In genomic region chr3:38707730-38708129, GRCh38 we compare ENCODE assay signal across 14 cellular contexts. TPM values are rescaled to one million over a fixed set of nuclear protein-coding genes. Genes with fewer than 3 reads are reported as not detected.
DNase-seq lines count a peak whose midpoint lies in the region; ATAC-seq and TF ChIP-seq lines count a peak whose summit lies in the region.
"Had no signal": no experiment of that assay in that cellular context is flagged by ENCODE, and none has a peak within 500 bp of the region (broad histone marks: within the 10 kb centered on the region; RNA-seq: fewer than 3 reads in every experiment).

No MANE protein-coding gene starts in this region.

- 0 out of 2 replicates have a peak, but pooled peaks have one; percentile 35 for TF ChIP-seq CTCF in A673 (conservative IDR thresholded peaks at IDR 0.05; ENCODE audit: low read depth, low read length)
- peak; percentile 62 for TF ChIP-seq CTCF in GM06990 (IDR thresholded peaks at IDR 0.05; ENCODE audit: insufficient read depth, low read length, poor library complexity, severe bottlenecking)
- peak; percentile 50 for TF ChIP-seq CTCF in OCI-LY3 (IDR thresholded peaks at IDR 0.05; ENCODE audit: low read depth, low read length)
- TF ChIP-seq CTCF in epithelial cell of proximal tubule (conservative IDR thresholded peaks at IDR 0.05; ENCODE audit: low read depth, low read length), result peak; percentile 53

- DNase-seq in A673 (ENCODE audit: low spot score) (no peak), GM06990 (ENCODE audit: extremely low read depth, insufficient read length) (no peak), epithelial cell of proximal tubule (ENCODE audit: low read depth) (no peak), GOT3 (lab: John Stamatoyannopoulos, UW) (no peak), substantia nigra (lab: John Stamatoyannopoulos, UW) (no peak)
- no peak for DNase-seq in T-helper 2 cell treated with Interferon-gamma antibody and Interleukin-4, amounts not matched to agents 5 μg/mL and 100 μg/mL, for 36 hours (ENCODE audit: low spot score)
- DNase-seq: activated CD4-positive, CD25-positive, alpha-beta regulatory T cell; left colon; NK-92 treated with Interleukin-12 subunit alpha and Interleukin-12 subunit beta, amount 100 ng/mL, for 24 hours; nucleus accumbens; stimulated activated CD4-positive, alpha-beta T cell treated with anti-CD3 and anti-CD28 coated beads, Interleukin-2, amount 100 ng/mL, for 24 hours had no signal

- H3K9me3 Mint-ChIP-seq in T-helper 2 cell treated with Interferon-gamma antibody and Interleukin-4, amounts not matched to agents 5 μg/mL and 100 μg/mL, for 36 hours, result no peaks in the 10 kb centered on the region

- intact Hi-C loops in A673 (cut with micrococcal nuclease; ENCODE audit: unreplicated experiment), result no loop called here

- no peaks in the 10 kb centered on the region for H4K20me1 ChIP-seq in OCI-LY3 (ENCODE audit: insufficient read depth, low read length)

- no TSS peak for BruUV-seq in A673 (replicated peaks; lab: Mats Ljungman, UMichigan)

- no peak overlapping the region for H3K4me2 ChIP-seq in OCI-LY3 (ENCODE audit: low read length)

- ATAC-seq in GM19395 (IDR thresholded peaks at IDR 0.05; ENCODE audit: unreplicated experiment), result no peak
- ATAC-seq: left colon had no signal

- no peak overlapping the region for H2AFZ ChIP-seq in OCI-LY3 (ENCODE audit: low read depth, low read length)

- H3K4me3 Mint-ChIP-seq in T-helper 2 cell treated with Interferon-gamma antibody and Interleukin-4, amounts not matched to agents 5 μg/mL and 100 μg/mL, for 36 hours, result no peak overlapping the region
- H3K4me3 Mint-ChIP-seq: activated naive CD8-positive, alpha-beta T cell had no signal

- H3K9ac ChIP-seq in OCI-LY3 (ENCODE audit: low read length), result no peak overlapping the region

- H3K27me3 Mint-ChIP-seq in T-helper 2 cell treated with Interferon-gamma antibody and Interleukin-4, amounts not matched to agents 5 μg/mL and 100 μg/mL, for 36 hours (ENCODE audit: low read depth), result no peaks in the 10 kb centered on the region

- POLR2A ChIA-PET in A673 (lab: Charles Lee; ENCODE audit: low non-redundant PET), result no interaction called here

- H3K27me3 ChIP-seq in A673 (replicated peaks; ENCODE audit: insufficient read depth, low read depth, low read length, poor library complexity) (peaks cover 2% of the 10 kb centered on the region), GM06990 (replicated peaks; ENCODE audit: control insufficient read depth, insufficient read depth, low read length) (no peaks in the 10 kb centered on the region; the same call in none of the 2 replicates), OCI-LY3 (ENCODE audit: low read depth, low read length) (peaks cover 31% of the 10 kb centered on the region)

- H3K36me3 ChIP-seq in A673 (ENCODE audit: insufficient read depth, low read length, poor library complexity, severe bottlenecking) (no peaks in the 10 kb centered on the region), GM06990 (ENCODE audit: control insufficient read depth, insufficient read depth, low read length) (no peaks in the 10 kb centered on the region), OCI-LY3 (replicated peaks; ENCODE audit: low read depth, low read length) (no peaks in the 10 kb centered on the region)

- H3K9me3 ChIP-seq in A673 (ENCODE audit: low read depth, low read length, poor library complexity, severe bottlenecking) (no peaks in the 10 kb centered on the region), OCI-LY3 (ENCODE audit: insufficient read depth, low read length) (no peaks in the 10 kb centered on the region)

- no peaks in the 10 kb centered on the region for H3K4me1 Mint-ChIP-seq in T-helper 2 cell treated with Interferon-gamma antibody and Interleukin-4, amounts not matched to agents 5 μg/mL and 100 μg/mL, for 36 hours (ENCODE audit: low read depth)

- no peak overlapping the region for H3K27ac ChIP-seq in A673 (ENCODE audit: low read depth, low read length, poor library complexity, severe bottlenecking)
- H3K27ac ChIP-seq in OCI-LY3 (ENCODE audit: low read length), result no peak overlapping the region
- H3K27ac ChIP-seq in substantia nigra (ENCODE audit: low read depth, low read length, poor library complexity, severe bottlenecking), result no peak overlapping the region

- H3K4me3 ChIP-seq in A673 (ENCODE audit: low read depth, low read length, poor library complexity, severe bottlenecking) (no peak overlapping the region), GM06990 (replicated peaks; ENCODE audit: low read depth, low read length) (no peak overlapping the region), OCI-LY3 (ENCODE audit: low read length) (no peak overlapping the region), epithelial cell of proximal tubule (ENCODE audit: low read depth, low read length) (no peak overlapping the region)

- H3K36me3 Mint-ChIP-seq in T-helper 2 cell treated with Interferon-gamma antibody and Interleukin-4, amounts not matched to agents 5 μg/mL and 100 μg/mL, for 36 hours (ENCODE audit: low read depth), result no peaks in the 10 kb centered on the region
- H3K36me3 Mint-ChIP-seq: activated naive CD8-positive, alpha-beta T cell had no signal

- no peak overlapping the region for H3K27ac Mint-ChIP-seq in T-helper 2 cell treated with Interferon-gamma antibody and Interleukin-4, amounts not matched to agents 5 μg/mL and 100 μg/mL, for 36 hours
- H3K27ac Mint-ChIP-seq: activated naive CD8-positive, alpha-beta T cell had no signal

- no peaks in the 10 kb centered on the region for H3K79me2 ChIP-seq in OCI-LY3 (ENCODE audit: low read length)

- H3K4me1 ChIP-seq in A673 (ENCODE audit: insufficient read depth, low read length, poor library complexity, severe bottlenecking) (no peaks in the 10 kb centered on the region), OCI-LY3 (ENCODE audit: low read length) (no peaks in the 10 kb centered on the region)

- CTCF ChIA-PET in A673 (lab: Charles Lee), result no interaction called here

RNA-seq across cellular contexts. Expression of gene SCN5A, which starts 58.2 kb away (rescaled TPM):
- total RNA-seq in A673 (2021), result 0.54 and 1.0 TPM in 2 replicates
- 1.3 and 1.7 TPM in 2 replicates for total RNA-seq in epithelial cell of proximal tubule
